ENCODE assay signal across 1 cellular context in the genomic region with DNA sequence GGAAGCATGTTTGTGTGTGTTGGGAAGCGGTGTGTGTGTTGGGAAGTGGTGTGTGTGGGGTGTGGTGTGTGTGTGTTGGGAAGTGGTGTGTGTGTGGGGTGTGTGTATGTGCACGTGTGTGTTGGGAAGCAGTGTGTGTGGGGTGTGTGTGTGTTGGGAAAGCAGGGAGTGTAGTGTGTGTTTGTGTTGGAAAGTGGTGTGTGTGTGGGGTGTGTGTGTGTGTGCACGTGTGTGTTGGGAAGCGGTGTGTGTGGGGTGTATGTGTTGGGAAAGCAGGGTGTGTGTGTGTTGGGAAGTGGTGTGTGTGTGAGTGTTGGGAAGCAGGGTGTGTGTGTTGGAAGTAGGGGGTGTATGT.
TF ChIP-seq lines count a peak whose summit lies in the region.

No MANE protein-coding gene starts in this region.

TF ChIP-seq in H1, 55 proteins besides CTCF, POLR2A, EP300 and RAD21:
- TF ChIP-seq GTF2F1 (IDR thresholded peaks at IDR 0.05; ENCODE audit: borderline replicate concordance, low read depth, low read length) = no peak
- no peak for TF ChIP-seq BRCA1 (IDR thresholded peaks at IDR 0.05; ENCODE audit: low read depth, low read length)
- TF ChIP-seq BCL11A (IDR thresholded peaks at IDR 0.05; ENCODE audit: low read depth in 2 of 2, low read length in 2 of 2) = no peak
- TF ChIP-seq, protein P1, sequence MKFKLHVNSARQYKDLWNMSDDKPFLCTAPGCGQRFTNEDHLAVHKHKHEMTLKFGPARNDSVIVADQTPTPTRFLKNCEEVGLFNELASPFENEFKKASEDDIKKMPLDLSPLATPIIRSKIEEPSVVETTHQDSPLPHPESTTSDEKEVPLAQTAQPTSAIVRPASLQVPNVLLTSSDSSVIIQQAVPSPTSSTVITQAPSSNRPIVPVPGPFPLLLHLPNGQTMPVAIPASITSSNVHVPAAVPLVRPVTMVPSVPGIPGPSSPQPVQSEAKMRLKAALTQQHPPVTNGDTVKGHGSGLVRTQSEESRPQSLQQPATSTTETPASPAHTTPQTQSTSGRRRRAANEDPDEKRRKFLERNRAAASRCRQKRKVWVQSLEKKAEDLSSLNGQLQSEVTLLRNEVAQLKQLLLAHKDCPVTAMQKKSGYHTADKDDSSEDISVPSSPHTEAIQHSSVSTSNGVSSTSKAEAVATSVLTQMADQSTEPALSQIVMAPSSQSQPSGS (IDR thresholded peaks at IDR 0.05; ENCODE audit: low read length) = no peak
- TF ChIP-seq SP2 (IDR thresholded peaks at IDR 0.05; ENCODE audit: low read length) = no peak
- no peak for TF ChIP-seq FOSL1 (IDR thresholded peaks at IDR 0.05; ENCODE audit: insufficient read depth, low read depth, low read length)
- TF ChIP-seq KDM1A (IDR thresholded peaks at IDR 0.05; ENCODE audit: borderline replicate concordance, low read length) = no peak
- no peak for TF ChIP-seq NRF1 (IDR thresholded peaks at IDR 0.05; ENCODE audit: low read depth, low read length)
- no peak for TF ChIP-seq YY1 (IDR thresholded peaks at IDR 0.05; ENCODE audit: low read depth, low read length)
- TF ChIP-seq CBX8 (IDR thresholded peaks at IDR 0.05; ENCODE audit: borderline replicate concordance, low read depth, low read length) = no peak
- TF ChIP-seq SP1 (IDR thresholded peaks at IDR 0.05; ENCODE audit: low read depth, low read length) = no peak
